In the genomic region with DNA sequence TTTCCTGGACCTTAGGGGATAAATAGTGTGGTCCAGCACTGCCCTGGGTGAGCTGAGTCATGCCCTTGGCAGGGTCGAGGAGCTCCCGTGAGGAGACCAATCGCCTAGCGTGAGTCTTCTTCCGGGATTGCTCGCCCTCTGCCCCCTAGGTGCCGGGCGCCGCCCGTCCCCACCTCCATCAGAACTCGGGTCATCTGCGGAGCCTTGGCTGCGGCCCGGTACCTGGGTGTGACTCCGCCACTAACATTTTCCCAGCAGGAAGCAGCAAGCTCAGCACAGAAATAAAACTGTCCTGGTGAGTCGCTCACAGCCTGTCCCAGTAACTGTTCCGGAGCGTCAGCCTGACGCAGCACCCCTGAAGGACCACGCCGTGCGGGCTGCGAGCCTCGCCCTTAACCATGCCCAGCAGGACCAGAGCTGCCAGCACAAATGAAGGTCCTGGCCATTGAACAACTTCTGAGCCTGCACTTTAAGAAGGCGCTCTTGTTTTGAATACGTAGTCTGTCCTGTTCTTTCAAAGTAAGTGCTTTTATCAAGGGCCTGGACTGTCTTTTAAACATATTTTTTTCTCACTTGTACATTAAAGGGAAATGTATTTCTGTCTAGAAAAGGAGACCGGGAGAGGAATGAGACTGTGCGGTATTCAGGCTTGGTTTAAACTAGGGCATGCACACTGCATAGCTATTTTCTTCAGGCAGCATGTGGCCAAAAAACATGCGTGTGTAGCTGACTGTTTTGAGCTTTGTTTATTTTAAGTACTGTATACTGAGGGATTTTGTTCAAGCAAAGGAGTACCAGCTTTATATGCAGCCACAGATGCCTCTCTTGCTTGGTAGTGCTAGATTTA, we compare ENCODE assay signal across 11 cellular contexts.
DNase-seq lines count a peak whose midpoint lies in the region; ATAC-seq and TF ChIP-seq lines count a peak whose summit lies in the region.
"Had no signal": no experiment of that assay in that cellular context is flagged by ENCODE, and none has a peak within 500 bp of the region (broad histone marks: within the 10 kb centered on the region; RNA-seq: fewer than 3 reads in every experiment).

No MANE protein-coding gene starts in this region.

- H3K4me1 ChIP-seq in duodenal mucosa (ENCODE audit: control insufficient read depth in 1 of 2, insufficient read depth in 2 of 2, low read length in 2 of 2) (peaks cover 5 to 14% of the 10 kb centered on the region in 2 donors), ovary (ENCODE audit: insufficient read depth) (peaks cover 5% of the 10 kb centered on the region)
- H3K4me1 ChIP-seq: parathyroid adenoma had no signal

- intact Hi-C loops in ovary (cut with DNase I), result no loop called here

- TF ChIP-seq EP300 in ovary (IDR thresholded peaks at IDR 0.05), result no peak

- in situ Hi-C loops in Caki2 (cut with HindIII; ENCODE audit: low pct_unique_long_range_greater_than_20kb, low sequenced_read_pairs), result no loop called here

- 56 to 69% (median 57%) methylated on average over 23 to 29 of the region's 29 CpGs for WGBS in ovary, 3 donors

- TF ChIP-seq POLR2A in ovary (IDR thresholded peaks at IDR 0.05), result no peak

- H3K9me3 ChIP-seq in duodenal mucosa (ENCODE audit: control insufficient read depth in 1 of 2, low read length in 2 of 2) (no peaks in the 10 kb centered on the region), ovary (no peaks in the 10 kb centered on the region)

- no peaks in the 10 kb centered on the region for H3K36me3 ChIP-seq in duodenal mucosa (ENCODE audit: control insufficient read depth in 1 of 2, insufficient read depth in 2 of 2, low read length in 2 of 2)
- H3K36me3 ChIP-seq in ovary, result no peaks in the 10 kb centered on the region

- peaks cover 0 to 5% of the 10 kb centered on the region in 2 donors for H3K27me3 ChIP-seq in duodenal mucosa (ENCODE audit: control insufficient read depth in 1 of 2, insufficient read depth in 2 of 2, low read length in 2 of 2)
- H3K27me3 ChIP-seq in ovary, result no peaks in the 10 kb centered on the region

- no peak for ATAC-seq in GM18519 (IDR thresholded peaks at IDR 0.05; ENCODE audit: low FRiP score, unreplicated experiment)

- no peak overlapping the region for H3K27ac ChIP-seq in duodenal mucosa (ENCODE audit: low read depth, low read length)
- no peak overlapping the region for H3K27ac ChIP-seq in ovary
- H3K27ac ChIP-seq: parathyroid adenoma had no signal

- peak overlapping the region; percentile 10 to 16 for H3K9ac ChIP-seq in duodenal mucosa (ENCODE audit: low read depth in 1 of 2, low read length in 2 of 2)
- H3K9ac ChIP-seq: parathyroid adenoma had no signal

- peak; percentile 86 for DNase-seq in Caki2 (ENCODE audit: low read depth)
- DNase-seq in NCI-H2227 (lab: John Stamatoyannopoulos, UW; ENCODE audit: unreplicated experiment), result peak; percentile 17
- DNase-seq in ovary, result peak in 3 of 5 donors; percentile 11 to 34 (median 26)
- DNase-seq in GM19238 (ENCODE audit: insufficient read length, low spot score), result no peak
- no peak for DNase-seq in foreskin melanocyte
- no peak for DNase-seq in stimulated activated CD4-positive, alpha-beta T cell treated with anti-CD3 and anti-CD28 coated beads, Interleukin-15, amount 100 ng/mL, for 24 hours
- DNase-seq: DMS 273 treated with DMSO at 0.1 percent for 48 hours, NCI-H2081 treated with DMSO at 0.1 percent for 48 hours had no signal

- no peak for TF ChIP-seq CTCF in ovary (IDR thresholded peaks at IDR 0.05)

- H3K4me3 ChIP-seq in duodenal mucosa (ENCODE audit: low read depth in 1 of 2, low read length in 2 of 2) (peak overlapping the region; percentile 58 to 65), ovary (no peak overlapping the region)

Comparison
In these comparisons a context has a peak if more than half of its experiments do, and no peak if none do; other contexts are left out.
1. DNase-seq: peak in Caki2 (single experiment), NCI-H2227 (single experiment) and ovary (3 of 5); none in GM19238 (single experiment), foreskin melanocyte (single experiment) and stimulated activated CD4-positive, alpha-beta T cell treated with anti-CD3 and anti-CD28 coated beads, Interleukin-15, amount 100 ng/mL, for 24 hours (single experiment).